Comparison of ENCODE assay signal across 9 cellular contexts in genomic region chr17:44004077-44004760, GRCh38. TPM values are rescaled to one million over a fixed set of nuclear protein-coding genes. Genes with fewer than 3 reads are reported as not detected.
DNase-seq lines count a peak whose midpoint lies in the region; ATAC-seq, FAIRE-seq and TF ChIP-seq lines count a peak whose summit lies in the region.
"Had no signal": no experiment of that assay in that cellular context is flagged by ENCODE, and none has a peak within 500 bp of the region (broad histone marks: within the 10 kb centered on the region; RNA-seq: fewer than 3 reads in every experiment).

Gene NAGS, plus strand, starts transcription at chr17:44004622. Its CDS starts 42 bp downstream, at chr17:44004664.

- H3K4me1 Mint-ChIP-seq in activated naive CD4-positive, alpha-beta T cell treated with anti-CD3 and anti-CD28 coated beads for 36 hours (ENCODE audit: low read depth): peaks cover 28% of the 10 kb centered on the region
- H3K4me1 Mint-ChIP-seq in astrocyte (ENCODE audit: low read depth, unreplicated experiment): peaks cover 7% of the 10 kb centered on the region
- peaks cover 26% of the 10 kb centered on the region for H3K4me1 Mint-ChIP-seq in activated CD8-positive, alpha-beta memory T cell treated with anti-CD3 and anti-CD28 coated beads, Interleukin-2, amount 10 ng/mL, durations not matched to agents 7 days and 5 days

- peaks cover 18% of the 10 kb centered on the region for H3K27me3 Mint-ChIP-seq in activated naive CD4-positive, alpha-beta T cell treated with anti-CD3 and anti-CD28 coated beads for 36 hours (ENCODE audit: low read depth)
- H3K27me3 Mint-ChIP-seq in astrocyte (ENCODE audit: low read depth, unreplicated experiment): peaks cover 15% of the 10 kb centered on the region
- H3K27me3 Mint-ChIP-seq in activated CD8-positive, alpha-beta memory T cell treated with anti-CD3 and anti-CD28 coated beads, Interleukin-2, amount 10 ng/mL, durations not matched to agents 7 days and 5 days: peaks cover 22% of the 10 kb centered on the region

- H3K27me3 ChIP-seq in astrocyte (ENCODE audit: insufficient read depth, low read length) (peaks cover 19% of the 10 kb centered on the region), thoracic aorta (replicated peaks; ENCODE audit: insufficient read depth) (peaks cover 5% of the 10 kb centered on the region)

- H3K4me1 ChIP-seq in astrocyte (ENCODE audit: insufficient read depth, low read length) (peaks cover 34% of the 10 kb centered on the region), thoracic aorta (ENCODE audit: control insufficient read depth in 1 of 2, low read depth in 2 of 2) (peaks cover 26 to 38% of the 10 kb centered on the region in 2 donors)

- no peak within 1 kb of the TSS for H3K4me3 ChIP-seq in astrocyte (ENCODE audit: insufficient read depth, low read depth, low read length)
- H3K4me3 ChIP-seq in thoracic aorta: peak within 1 kb of the TSS; percentile 90

- H4K20me1 ChIP-seq in astrocyte (ENCODE audit: insufficient read depth, low read length): peaks cover 10% of the 10 kb centered on the region

- ATAC-seq in left colon: no peak
- ATAC-seq in thoracic aorta (ENCODE audit: insufficient number of reproducible peaks, low FRiP score, low read depth): no peak
- no peak for ATAC-seq in activated CD8-positive, alpha-beta memory T cell treated with anti-CD3 and anti-CD28 coated beads, Interleukin-2, amount 10 ng/mL, durations not matched to agents 7 days and 5 days

- H3K27ac Mint-ChIP-seq in activated naive CD4-positive, alpha-beta T cell treated with anti-CD3 and anti-CD28 coated beads for 36 hours: no peak within 1 kb of the TSS
- no peak within 1 kb of the TSS for H3K27ac Mint-ChIP-seq in astrocyte (ENCODE audit: unreplicated experiment)
- no peak within 1 kb of the TSS for H3K27ac Mint-ChIP-seq in activated CD8-positive, alpha-beta memory T cell treated with anti-CD3 and anti-CD28 coated beads, Interleukin-2, amount 10 ng/mL, durations not matched to agents 7 days and 5 days

- DNase-seq in activated naive CD4-positive, alpha-beta T cell treated with anti-CD3 and anti-CD28 coated beads for 36 hours: no peak
- no peak for DNase-seq in activated naive CD4-positive, alpha-beta T cell treated with Interleukin-2 at 50 U/mL for 16 hours
- DNase-seq in astrocyte (ENCODE audit: low read depth): no peak
- peak; percentile 45 to 50 for DNase-seq in left colon
- DNase-seq in thoracic aorta (ENCODE audit: low spot score): no peak
- DNase-seq in NCI-H2227 treated with DMSO at 0.1 percent for 48 hours (lab: John Stamatoyannopoulos, UW): no peak
- DNase-seq in NCI-H2196 treated with DMSO at 0.1 percent for 48 hours (lab: John Stamatoyannopoulos, UW; ENCODE audit: unreplicated experiment): no peak
- no peak for DNase-seq in activated CD8-positive, alpha-beta memory T cell treated with anti-CD3 and anti-CD28 coated beads, Interleukin-2, amount 10 ng/mL, durations not matched to agents 7 days and 5 days
- DNase-seq: Karpas-422 had no signal

- H3K9me3 Mint-ChIP-seq in activated naive CD4-positive, alpha-beta T cell treated with anti-CD3 and anti-CD28 coated beads for 36 hours: no peaks in the 10 kb centered on the region
- H3K9me3 Mint-ChIP-seq in astrocyte (ENCODE audit: unreplicated experiment): peaks cover 4% of the 10 kb centered on the region
- no peaks in the 10 kb centered on the region for H3K9me3 Mint-ChIP-seq in activated CD8-positive, alpha-beta memory T cell treated with anti-CD3 and anti-CD28 coated beads, Interleukin-2, amount 10 ng/mL, durations not matched to agents 7 days and 5 days (ENCODE audit: low read depth)

- H3K9ac ChIP-seq in astrocyte (ENCODE audit: low read length): no peak within 1 kb of the TSS

- TF ChIP-seq CTCF in astrocyte (IDR thresholded peaks at IDR 0.05; ENCODE audit: insufficient read depth, low read depth, low read length) (no peak), thoracic aorta (IDR thresholded peaks at IDR 0.05) (no peak)

- H2AFZ ChIP-seq in astrocyte (ENCODE audit: low read depth, low read length): peak within 1 kb of the TSS; percentile 71

- peak within 1 kb of the TSS; percentile 34 for H3K4me3 Mint-ChIP-seq in activated naive CD4-positive, alpha-beta T cell treated with anti-CD3 and anti-CD28 coated beads for 36 hours
- H3K4me3 Mint-ChIP-seq in astrocyte (ENCODE audit: unreplicated experiment): peak within 1 kb of the TSS; percentile 68
- H3K4me3 Mint-ChIP-seq in activated CD8-positive, alpha-beta memory T cell treated with anti-CD3 and anti-CD28 coated beads, Interleukin-2, amount 10 ng/mL, durations not matched to agents 7 days and 5 days: no peak within 1 kb of the TSS

- intact Hi-C loops in activated naive CD4-positive, alpha-beta T cell treated with anti-CD3 and anti-CD28 coated beads for 36 hours (cut with micrococcal nuclease): no loop called here
- intact Hi-C loops in left colon (cut with DNase I, micrococcal nuclease): no loop called here

- H3K9me3 ChIP-seq in astrocyte (ENCODE audit: insufficient read depth, low read depth, low read length) (no peaks in the 10 kb centered on the region), thoracic aorta (no peaks in the 10 kb centered on the region)

- no peak for FAIRE-seq in astrocyte (lab: Jason Lieb, UNC)

- H3K79me2 ChIP-seq in astrocyte (ENCODE audit: insufficient read depth, low read length): no peaks in the 10 kb centered on the region

- CTCF ChIA-PET in activated naive CD4-positive, alpha-beta T cell treated with anti-CD3 and anti-CD28 coated beads for 36 hours (lab: Charles Lee): no interaction called here
- CTCF ChIA-PET in activated CD8-positive, alpha-beta memory T cell treated with anti-CD3 and anti-CD28 coated beads, Interleukin-2, amount 10 ng/mL, durations not matched to agents 7 days and 5 days (lab: Charles Lee): interaction anchor here (0.5 to 3.4 kb wide), 7 partner anchors 10 to 95 kb away, joined by 3 to 14 read pairs (median 4); no protein-coding TSS in a partner anchor

- H3K27ac ChIP-seq in astrocyte (ENCODE audit: low read depth, low read length) (no peak within 1 kb of the TSS), thoracic aorta (no peak within 1 kb of the TSS)

- H3K36me3 ChIP-seq in astrocyte (ENCODE audit: insufficient read depth, low read length): no peaks in the 10 kb centered on the region
- H3K36me3 ChIP-seq in thoracic aorta: no peaks in the 10 kb centered on the region

- H3K4me2 ChIP-seq in astrocyte (ENCODE audit: low read length): peak within 1 kb of the TSS; percentile 96

- peaks cover under 1% of the 10 kb centered on the region for H3K36me3 Mint-ChIP-seq in activated naive CD4-positive, alpha-beta T cell treated with anti-CD3 and anti-CD28 coated beads for 36 hours (ENCODE audit: low read depth)
- peaks cover 2% of the 10 kb centered on the region for H3K36me3 Mint-ChIP-seq in astrocyte (ENCODE audit: low read depth, unreplicated experiment)
- H3K36me3 Mint-ChIP-seq in activated CD8-positive, alpha-beta memory T cell treated with anti-CD3 and anti-CD28 coated beads, Interleukin-2, amount 10 ng/mL, durations not matched to agents 7 days and 5 days: no peaks in the 10 kb centered on the region

RNA-seq across cellular contexts. Expression of gene NAGS, which starts in this region (rescaled TPM):
- total RNA-seq in activated naive CD4-positive, alpha-beta T cell treated with anti-CD3 and anti-CD28 coated beads for 36 hours: under 1 TPM; 0.17 to 0.31 TPM
- total RNA-seq in astrocyte: 0.91 and 1.0 TPM in 2 replicates
- total RNA-seq in left colon: 10 to 100 TPM in 1 of 2 donors, 1 to 10 TPM in 1; 9.2 to 13.8 TPM
- under 1 TPM in 1 of 2 donors, not detected in 1; 0.92 TPM for total RNA-seq in thoracic aorta
- under 1 TPM; 0.33 to 0.76 TPM for total RNA-seq in activated CD8-positive, alpha-beta memory T cell treated with anti-CD3 and anti-CD28 coated beads, Interleukin-2, amount 10 ng/mL, durations not matched to agents 7 days and 5 days

Comparison
In these comparisons a context has a peak if more than half of its experiments do, and no peak if none do; other contexts are left out.
1. DNase-seq: peak in left colon (2 of 2); none in activated naive CD4-positive, alpha-beta T cell treated with anti-CD3 and anti-CD28 coated beads for 36 hours (single experiment), activated naive CD4-positive, alpha-beta T cell treated with Interleukin-2 at 50 U/mL for 16 hours (single experiment), astrocyte (single experiment), thoracic aorta (single experiment), NCI-H2227 treated with DMSO at 0.1 percent for 48 hours (single experiment), NCI-H2196 treated with DMSO at 0.1 percent for 48 hours (single experiment) and activated CD8-positive, alpha-beta memory T cell treated with anti-CD3 and anti-CD28 coated beads, Interleukin-2, amount 10 ng/mL, durations not matched to agents 7 days and 5 days (single experiment).